24 cellular contexts compared by ENCODE assay signal in genomic region chr12:54166543-54167499, GRCh38. TPM values are rescaled to one million over a fixed set of nuclear protein-coding genes. Genes with fewer than 3 reads are reported as not detected.
DNase-seq lines count a peak whose midpoint lies in the region; TF ChIP-seq lines count a peak whose summit lies in the region.
"Had no signal": no experiment of that assay in that cellular context is flagged by ENCODE, and none has a peak within 500 bp of the region (broad histone marks: within the 10 kb centered on the region; RNA-seq: fewer than 3 reads in every experiment).

No MANE protein-coding gene starts in this region.

- no peaks in the 10 kb centered on the region for H3K9me3 Mint-ChIP-seq in mesothelial cell of epicardium
- H3K9me3 Mint-ChIP-seq: activated naive CD8-positive, alpha-beta T cell treated with anti-CD3 and anti-CD28 coated beads, Interleukin-2, amount 10 ng/mL, durations not matched to agents 7 days and 5 days; nephron progenitor cell; stimulated activated memory B cell treated with anti-CD40 and anti-IgM and Interleukin-4, amounts not matched to agents 10 μg/mL and 1 μg/mL and 100 μg/mL, for 72 hours had no signal

- intact Hi-C loops in A673 (cut with micrococcal nuclease; ENCODE audit: unreplicated experiment) = no loop called here

- H3K4me1 ChIP-seq in BE2C = peaks cover 30% of the 10 kb centered on the region
- peaks cover 21% of the 10 kb centered on the region for H3K4me1 ChIP-seq in A673 (ENCODE audit: insufficient read depth, low read length, poor library complexity, severe bottlenecking)
- H3K4me1 ChIP-seq: right lobe of liver had no signal

- POLR2A ChIA-PET in A673 (lab: Charles Lee; ENCODE audit: low non-redundant PET) = no interaction called here

- CTCF ChIA-PET in A673 (lab: Charles Lee) = no interaction called here

- H3K27me3 Mint-ChIP-seq in mesothelial cell of epicardium (ENCODE audit: low read depth) = no peaks in the 10 kb centered on the region
- H3K27me3 Mint-ChIP-seq: activated naive CD8-positive, alpha-beta T cell treated with anti-CD3 and anti-CD28 coated beads, Interleukin-2, amount 10 ng/mL, durations not matched to agents 7 days and 5 days had no signal

- H3K27me3 ChIP-seq in BE2C (no peaks in the 10 kb centered on the region), A673 (replicated peaks; ENCODE audit: insufficient read depth, low read depth, low read length, poor library complexity) (no peaks in the 10 kb centered on the region)
- H3K27me3 ChIP-seq: right lobe of liver, suprapubic skin had no signal

- no peak for TF ChIP-seq CTCF in BE2C (IDR thresholded peaks at IDR 0.05; ENCODE audit: low read depth, low read length)
- no peak for TF ChIP-seq CTCF in mesothelial cell of epicardium (IDR thresholded peaks at IDR 0.05; ENCODE audit: unreplicated experiment)
- TF ChIP-seq CTCF in A673 (conservative IDR thresholded peaks at IDR 0.05; ENCODE audit: low read depth, low read length) = no peak

- no peak overlapping the region for H3K4me3 Mint-ChIP-seq in mesothelial cell of epicardium
- H3K4me3 Mint-ChIP-seq: activated naive CD8-positive, alpha-beta T cell treated with anti-CD3 and anti-CD28 coated beads, Interleukin-2, amount 10 ng/mL, durations not matched to agents 7 days and 5 days; nephron progenitor cell; stimulated activated memory B cell treated with anti-CD40 and anti-IgM and Interleukin-4, amounts not matched to agents 10 μg/mL and 1 μg/mL and 100 μg/mL, for 72 hours had no signal

- H3K27ac Mint-ChIP-seq in mesothelial cell of epicardium = peak overlapping the region; percentile 92
- H3K27ac Mint-ChIP-seq: activated naive CD8-positive, alpha-beta T cell treated with anti-CD3 and anti-CD28 coated beads, Interleukin-2, amount 10 ng/mL, durations not matched to agents 7 days and 5 days; nephron progenitor cell; stimulated activated memory B cell treated with anti-CD40 and anti-IgM and Interleukin-4, amounts not matched to agents 10 μg/mL and 1 μg/mL and 100 μg/mL, for 72 hours had no signal

- no peaks in the 10 kb centered on the region for H3K9me3 ChIP-seq in BE2C
- no peaks in the 10 kb centered on the region for H3K9me3 ChIP-seq in A673 (ENCODE audit: low read depth, low read length, poor library complexity, severe bottlenecking)
- H3K9me3 ChIP-seq: BLaER1 treated with 17β-estradiol and CSF1 and Interleukin-3, amounts not matched to agents 10 nM and 100 nM; right lobe of liver; suprapubic skin had no signal

- H3K36me3 ChIP-seq in BE2C = no peaks in the 10 kb centered on the region
- no peaks in the 10 kb centered on the region for H3K36me3 ChIP-seq in A673 (ENCODE audit: insufficient read depth, low read length, poor library complexity, severe bottlenecking)
- H3K36me3 ChIP-seq: right lobe of liver, suprapubic skin had no signal

- peak; percentile 23 for DNase-seq in BE2C
- peak; percentile 42 for DNase-seq in HuH-7 (ENCODE audit: low spot score)
- peak; percentile 37 for DNase-seq in amniotic epithelial cell (ENCODE audit: low read depth)
- no peak for DNase-seq in mesothelial cell of epicardium (ENCODE audit: low spot score in 2 of 2, unreplicated experiment in 2 of 2)
- DNase-seq in DMS53 (lab: John Stamatoyannopoulos, UW) = no peak
- DNase-seq in HT-29 (ENCODE audit: low spot score) = no peak
- no peak for DNase-seq in A673 (ENCODE audit: low spot score)
- no peak for DNase-seq in NCI-H774 (lab: John Stamatoyannopoulos, UW)
- DNase-seq: activated CD4-positive, alpha-beta T cell treated with anti-CD3 and anti-CD28 coated beads for 4 hours; activated CD8-positive, alpha-beta memory T cell treated with anti-CD3 and anti-CD28 coated beads for 24 hours; activated gamma-delta T cell; activated naive CD8-positive, alpha-beta T cell treated with anti-CD3 and anti-CD28 coated beads, Interleukin-2, amount 10 ng/mL, durations not matched to agents 7 days and 5 days; dermis blood vessel endothelial cell; DMS79 treated with DMSO at 0.1 percent for 48 hours; NCI-H1694 treated with DMSO at 0.1 percent for 48 hours; NCI-H2171 treated with DMSO at 0.1 percent for 48 hours; NCI-H524 treated with DMSO at 0.1 percent for 48 hours; nephron progenitor cell; right lobe of liver; stimulated activated CD4-positive, alpha-beta T cell treated with anti-CD3 and anti-CD28 coated beads, Interleukin-4, amount 100 ng/mL, for 4 hours had no signal

- no peaks in the 10 kb centered on the region for H3K36me3 Mint-ChIP-seq in mesothelial cell of epicardium
- H3K36me3 Mint-ChIP-seq: activated naive CD8-positive, alpha-beta T cell treated with anti-CD3 and anti-CD28 coated beads, Interleukin-2, amount 10 ng/mL, durations not matched to agents 7 days and 5 days had no signal

- no peak overlapping the region for H3K27ac ChIP-seq in A673 (ENCODE audit: low read depth, low read length, poor library complexity, severe bottlenecking)
- H3K27ac ChIP-seq: BLaER1 treated with 17β-estradiol and CSF1 and Interleukin-3, amounts not matched to agents 10 nM and 100 nM; right lobe of liver; suprapubic skin had no signal

- BruUV-seq in A673 (replicated peaks; lab: Mats Ljungman, UMichigan) = no TSS peak

- no peak overlapping the region for H3K4me3 ChIP-seq in BE2C (ENCODE audit: low read depth, low read length)
- no peak overlapping the region for H3K4me3 ChIP-seq in A673 (ENCODE audit: low read depth, low read length, poor library complexity, severe bottlenecking)
- H3K4me3 ChIP-seq: BLaER1 treated with 17β-estradiol and CSF1 and Interleukin-3, amounts not matched to agents 10 nM and 100 nM; lung; right lobe of liver; suprapubic skin had no signal

- H3K4me1 Mint-ChIP-seq in mesothelial cell of epicardium = peaks cover 33% of the 10 kb centered on the region
- H3K4me1 Mint-ChIP-seq: activated naive CD8-positive, alpha-beta T cell treated with anti-CD3 and anti-CD28 coated beads, Interleukin-2, amount 10 ng/mL, durations not matched to agents 7 days and 5 days; nephron progenitor cell; stimulated activated memory B cell treated with anti-CD40 and anti-IgM and Interleukin-4, amounts not matched to agents 10 μg/mL and 1 μg/mL and 100 μg/mL, for 72 hours had no signal

RNA-seq across cellular contexts. Expression of gene SMUG1, which starts 22.0 kb away (rescaled TPM):
- 66.2 TPM for polyA plus RNA-seq in BE2C (2012; ENCODE audit: insufficient read depth, insufficient read length, low read depth)
- total RNA-seq in mesothelial cell of epicardium (39.5 to 47.1 TPM (median 46.1 TPM) in 3 replicates), A673 (2021) (27.7 and 32.8 TPM in 2 replicates)
- total RNA-seq in HT-29 (2014; rRNA removed; shearing (Covaris generic)) = 87.8 and 106 TPM in 2 replicates

Comparison
In these comparisons a context has a peak if more than half of its experiments do, and no peak if none do; other contexts are left out.
1. DNase-seq: peak in BE2C (single experiment), HuH-7 (single experiment) and amniotic epithelial cell (single experiment); none in mesothelial cell of epicardium (0 of 2), DMS53 (single experiment), HT-29 (single experiment), A673 (single experiment) and NCI-H774 (single experiment).